25 cellular contexts compared by ENCODE assay signal in the genomic region with DNA sequence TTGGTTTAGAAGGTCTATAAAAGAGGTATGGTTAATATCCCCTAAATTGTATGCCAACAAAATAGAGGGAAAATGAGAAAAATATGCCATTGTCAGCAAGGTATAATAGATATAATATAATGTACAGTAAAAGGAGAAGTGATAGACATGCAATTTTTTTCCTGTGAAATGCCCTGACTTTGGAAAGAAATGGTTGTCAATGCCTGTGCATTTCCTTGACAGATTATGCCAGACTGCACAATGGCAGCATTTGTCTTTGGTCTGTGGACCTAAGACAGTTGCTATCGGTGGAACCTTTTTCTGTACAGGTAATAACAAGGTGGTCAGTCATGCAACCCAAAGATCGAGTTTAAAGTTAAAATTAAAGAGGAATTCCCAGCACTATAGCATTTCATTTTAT.
"Had no signal": no experiment of that assay in that cellular context is flagged by ENCODE, and none has a peak within 500 bp of the region (broad histone marks: within the 10 kb centered on the region; RNA-seq: fewer than 3 reads in every experiment).

No MANE protein-coding gene starts in this region.

- DNase-seq: stimulated activated CD4-positive, alpha-beta T cell treated with anti-CD3 and anti-CD28 coated beads, Interleukin-2, amount 100 ng/mL, for 48 hours; stimulated activated CD4-positive, alpha-beta T cell treated with anti-CD3 and anti-CD28 coated beads, Interleukin-4, amount 100 ng/mL, for 1 hour; stimulated activated CD4-positive, alpha-beta T cell treated with anti-CD3 and anti-CD28 coated beads, Interleukin-4, amount 100 ng/mL, for 24 hours; stimulated activated CD4-positive, alpha-beta T cell treated with anti-CD3 and anti-CD28 coated beads, Interleukin-4, amount 100 ng/mL, for 4 hours; stimulated activated CD8-positive, alpha-beta memory T cell treated with anti-CD3 and anti-CD28 coated beads, Interleukin-4, amount 100 ng/mL, for 48 hours; stimulated activated naive B cell treated with anti-CD40 and anti-IgM and Interleukin-4, amounts not matched to agents 10 μg/mL and 1 μg/mL and 100 μg/mL, for 72 hours; stimulated activated naive CD4-positive, alpha-beta T cell; stimulated activated naive CD4-positive, alpha-beta T cell treated with Interleukin-2 at 50 U/mL for 16 hours; stimulated activated naive CD8-positive, alpha-beta T cell treated with anti-CD3 and anti-CD28 coated beads, Interleukin-15, amount 100 ng/mL, for 72 hours; stimulated activated naive CD8-positive, alpha-beta T cell treated with anti-CD3 and anti-CD28 coated beads, Interleukin-15, Interleukin-2, amounts not matched to agents 100 U/mL and 50 U/mL, for 24 hours; stomach; substantia nigra; testis; thyroid gland; tibial artery; transverse colon; trophoblast cell; upper lobe of left lung; upper lobe of right lung; uterus had no signal

- H3K27ac ChIP-seq: stomach, suprapubic skin, testis, thoracic aorta, thyroid gland, tibial artery, tibial nerve, transverse colon, upper lobe of left lung, upper lobe of right lung, uterus, vagina had no signal

- H3K4me3 ChIP-seq: stomach, suprapubic skin, testis, thoracic aorta, thyroid gland, tibial artery, tibial nerve, transverse colon, upper lobe of left lung, upper lobe of right lung, uterus, vagina had no signal

- FAIRE-seq: urothelium cell line had no signal

- H3K4me1 ChIP-seq: stomach, suprapubic skin, testis, thyroid gland, tibial artery, tibial nerve, transverse colon, upper lobe of left lung, upper lobe of right lung, uterus, vagina had no signal

- H3K9me3 ChIP-seq: stomach, suprapubic skin, testis, thoracic aorta, thyroid gland, tibial artery, tibial nerve, transverse colon, upper lobe of left lung, upper lobe of right lung, uterus, vagina had no signal

- H3K36me3 ChIP-seq: stomach, suprapubic skin, thoracic aorta, thyroid gland, tibial artery, tibial nerve, transverse colon, upper lobe of left lung, upper lobe of right lung, uterus, vagina had no signal

- H3K27me3 ChIP-seq: stomach, suprapubic skin, testis, thyroid gland, tibial artery, tibial nerve, transverse colon, upper lobe of left lung, upper lobe of right lung, uterus, vagina had no signal
